ENCODE assay signal across 22 cellular contexts in the genomic region with DNA sequence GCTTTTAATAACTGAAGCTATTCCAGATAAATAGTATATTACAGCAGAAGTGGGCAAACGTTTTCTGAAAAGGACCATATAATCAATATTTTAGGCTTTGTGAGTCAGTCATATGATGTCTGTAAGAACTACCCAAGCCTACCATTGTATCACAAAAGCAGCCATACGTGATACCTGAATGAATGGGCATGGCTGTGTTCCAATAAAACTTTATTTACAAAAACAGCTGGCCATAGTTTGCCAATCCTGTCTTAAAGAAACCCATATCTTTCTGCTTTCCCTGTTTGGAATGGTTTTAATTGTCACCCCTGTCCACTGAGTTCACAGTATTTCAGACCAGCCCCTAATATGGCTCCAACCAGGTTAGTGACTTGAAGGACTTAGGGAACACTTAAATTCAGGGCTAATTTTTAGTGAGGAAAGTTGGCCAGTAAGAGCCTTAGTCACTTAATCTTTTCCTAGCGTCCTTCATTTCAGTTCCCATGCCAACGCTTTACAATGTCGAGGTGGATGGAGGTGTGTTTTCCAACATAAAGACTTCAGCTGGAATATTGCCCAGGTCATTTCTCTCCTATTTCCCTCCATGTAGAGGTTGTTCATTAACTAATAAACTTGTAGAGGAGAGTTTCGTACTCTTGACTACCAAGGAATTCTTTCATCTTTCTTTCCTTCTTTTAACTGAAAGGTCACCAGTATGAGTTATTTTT.
DNase-seq lines count a peak whose midpoint lies in the region; ATAC-seq, FAIRE-seq and TF ChIP-seq lines count a peak whose summit lies in the region.
"Had no signal": no experiment of that assay in that cellular context is flagged by ENCODE, and none has a peak within 500 bp of the region (broad histone marks: within the 10 kb centered on the region; RNA-seq: fewer than 3 reads in every experiment).

No MANE protein-coding gene starts in this region.

- no peaks in the 10 kb centered on the region for H3K9me2 ChIP-seq in MM.1S (replicated peaks; ENCODE audit: insufficient read depth, low read length)
- H3K9me2 ChIP-seq: SK-N-SH had no signal

- no peaks in the 10 kb centered on the region for H3K36me3 Mint-ChIP-seq in CD8-positive, alpha-beta memory T cell

- no peak overlapping the region for H3K27ac ChIP-seq in GM12878 (ENCODE audit: control insufficient read depth, insufficient read depth)
- H3K27ac ChIP-seq in transverse colon, result peak overlapping the region in 3 of 4 donors; percentile 30 to 83 (median 49)
- H3K27ac ChIP-seq in MM.1S (ENCODE audit: low read length), result no peak overlapping the region
- H3K27ac ChIP-seq in CD8-positive, alpha-beta memory T cell (ENCODE audit: low read depth, low read length), result no peak overlapping the region
- H3K27ac ChIP-seq: prostate gland, tibial artery had no signal

- no peak overlapping the region for H2AFZ ChIP-seq in GM12878 (ENCODE audit: control insufficient read depth, low read depth, low read length)
- no peak overlapping the region for H2AFZ ChIP-seq in MM.1S (ENCODE audit: low read length)

- ATAC-seq in GM12878 (no peak), HG02885 (IDR thresholded peaks at IDR 0.05; ENCODE audit: poor library complexity, unreplicated experiment) (no peak)
- ATAC-seq: activated CD4-positive, alpha-beta T cell treated with anti-CD3 and anti-CD28 coated beads for 36 hours; HCT116; stimulated activated naive CD8-positive, alpha-beta T cell treated with anti-CD3 and anti-CD28 coated beads, Interleukin-15, amount 100 ng/mL, for 72 hours had no signal

- no peak overlapping the region for H3K4me3 Mint-ChIP-seq in CD8-positive, alpha-beta memory T cell
- H3K4me3 Mint-ChIP-seq: activated CD4-positive, alpha-beta T cell treated with anti-CD3 and anti-CD28 coated beads for 36 hours; B cell; IgD-negative memory B cell; stimulated activated naive CD8-positive, alpha-beta T cell treated with anti-CD3 and anti-CD28 coated beads, Interleukin-15, amount 100 ng/mL, for 72 hours had no signal

- POLR2A ChIA-PET in GM12878 (lab: Charles Lee), result interaction anchor here (1.1 to 1.6 kb wide), 2 partner anchors 10 to 42 kb away, joined by 3 read pairs; no protein-coding TSS in a partner anchor
- POLR2A ChIA-PET in CD8-positive, alpha-beta memory T cell (lab: Charles Lee), result no interaction called here

- SMC1A ChIA-PET in GM12878 (lab: Charles Lee; ENCODE audit: uncharacterized antibody, unreplicated experiment), result interaction anchor here (0.9 to 1.2 kb wide), 5 partner anchors 14 to 291 kb away, joined by 3 to 6 read pairs (median 4); no protein-coding TSS in a partner anchor

- 55% methylated on average over 6 of the region's 6 CpGs for WGBS in GM12878 (ENCODE audit: insufficient coverage, insufficient replicate concordance, low lambda C conversion rate, missing lambda C conversion rate)
- 44 to 51% methylated on average over 5 to 6 of the region's 6 CpGs for WGBS in transverse colon (ENCODE audit: low coverage in 1 of 2), 2 donors

- H3K9ac ChIP-seq in GM12878 (ENCODE audit: control insufficient read depth, insufficient read depth, low read length) (no peak overlapping the region), MM.1S (ENCODE audit: low read length) (no peak overlapping the region)
- H3K9ac ChIP-seq: SK-N-SH had no signal

- BruUV-seq in GM12878 (replicated peaks; lab: Mats Ljungman, UMichigan), result no TSS peak

- TF ChIP-seq POLR2A in GM12878 (IDR thresholded peaks at IDR 0.05; ENCODE audit: low read depth, low read length), result no peak
- no peak for TF ChIP-seq POLR2A in transverse colon (IDR thresholded peaks at IDR 0.05)

- H3K79me2 ChIP-seq in GM12878 (ENCODE audit: control insufficient read depth, insufficient read depth, low read length), result no peaks in the 10 kb centered on the region
- no peaks in the 10 kb centered on the region for H3K79me2 ChIP-seq in MM.1S (ENCODE audit: low read length)

- TF ChIP-seq CTCF in GM12878 (IDR thresholded peaks at IDR 0.05 in 2 of 3, conservative IDR thresholded peaks at IDR 0.05 in 1 of 3; ENCODE audit: control insufficient read depth in 2 of 3, extremely low read depth in 1 of 3, insufficient read depth in 1 of 3, low read depth in 3 of 3, low read length in 3 of 3) (no peak), transverse colon (IDR thresholded peaks at IDR 0.05) (no peak), MM.1S (IDR thresholded peaks at IDR 0.05; ENCODE audit: low read length) (no peak)

- H4K20me1 ChIP-seq in GM12878 (ENCODE audit: control insufficient read depth, insufficient read depth), result no peaks in the 10 kb centered on the region
- H4K20me1 ChIP-seq in MM.1S (ENCODE audit: insufficient read depth, low read length), result no peaks in the 10 kb centered on the region

- peaks cover 0 to 5% of the 10 kb centered on the region in 2 donors for H3K27me3 Mint-ChIP-seq in CD8-positive, alpha-beta memory T cell
- H3K27me3 Mint-ChIP-seq: IgD-negative memory B cell had no signal

- H3K27me3 ChIP-seq in GM12878 (replicated peaks in 1 of 2; ENCODE audit: control insufficient read depth in 2 of 2, insufficient read depth in 2 of 2, low read length in 1 of 2) (no peaks in the 10 kb centered on the region), transverse colon (no peaks in the 10 kb centered on the region), MM.1S (replicated peaks; ENCODE audit: insufficient read depth, low read length) (no peaks in the 10 kb centered on the region)
- H3K27me3 ChIP-seq in CD8-positive, alpha-beta memory T cell (ENCODE audit: insufficient read depth, low read length, poor library complexity, severe bottlenecking), result no peaks in the 10 kb centered on the region
- H3K27me3 ChIP-seq: tibial artery had no signal

- H3K27ac Mint-ChIP-seq in CD8-positive, alpha-beta memory T cell, result no peak overlapping the region
- H3K27ac Mint-ChIP-seq: activated CD4-positive, alpha-beta T cell treated with anti-CD3 and anti-CD28 coated beads for 36 hours; B cell; IgD-negative memory B cell; stimulated activated naive CD8-positive, alpha-beta T cell treated with anti-CD3 and anti-CD28 coated beads, Interleukin-15, amount 100 ng/mL, for 72 hours had no signal

- CTCF ChIA-PET in GM12878 (lab: Yijun Ruan, JAX), result interaction anchor here (0.6 to 1.9 kb wide), 6 partner anchors 9 to 477 kb away, joined by 3 to 7 read pairs (median 3); no protein-coding TSS in a partner anchor
- CTCF ChIA-PET in CD8-positive, alpha-beta memory T cell (lab: Charles Lee), result no interaction called here

- RAD21 ChIA-PET in GM12878 (lab: Charles Lee; ENCODE audit: unreplicated experiment), result interaction anchor here (0.9 kb wide), 2 partner anchors 9 to 104 kb away, joined by 3 read pairs; no protein-coding TSS in a partner anchor

- H3K4me2 ChIP-seq in GM12878 (ENCODE audit: control insufficient read depth, insufficient read depth) (no peak overlapping the region), MM.1S (ENCODE audit: low read depth, low read length) (no peak overlapping the region)
- H3K4me2 ChIP-seq: SK-N-SH had no signal

- intact Hi-C loops in GM12878 (cut with micrococcal nuclease; ENCODE audit: unreplicated experiment) (no loop called here), transverse colon (cut with DNase I; ENCODE audit: low total_unique reads) (no loop called here)

- DNase-seq in NCI-H2081 (lab: John Stamatoyannopoulos, UW) (peak; percentile 13 to 46), NCI-H2081 treated with DMSO at 0.1 percent for 48 hours (lab: John Stamatoyannopoulos, UW) (no peak), NCI-H1092 (lab: John Stamatoyannopoulos, UW) (peak; percentile 66), GM12878 (ENCODE audit: low read depth, low spot score) (no peak), transverse colon (peak; percentile 31), MM.1S (no peak)
- DNase-seq in CD8-positive, alpha-beta memory T cell, result no peak
- DNase-seq: activated CD4-positive, alpha-beta T cell treated with anti-CD3 and anti-CD28 coated beads for 36 hours; activated gamma-delta T cell; kidney; NCI-H146; RPMI8226; SK-N-SH; stimulated activated naive CD8-positive, alpha-beta T cell treated with anti-CD3 and anti-CD28 coated beads, Interleukin-15, amount 100 ng/mL, for 72 hours; T-helper 2 cell; tibial artery had no signal

- no peaks in the 10 kb centered on the region for H3K9me3 ChIP-seq in GM12878 (replicated peaks; ENCODE audit: control insufficient read depth, insufficient read depth, low read length)
- H3K9me3 ChIP-seq in transverse colon, result no peaks in the 10 kb centered on the region
- H3K9me3 ChIP-seq in MM.1S (replicated peaks; ENCODE audit: insufficient read depth, low read length), result no peaks in the 10 kb centered on the region
- no peaks in the 10 kb centered on the region for H3K9me3 ChIP-seq in CD8-positive, alpha-beta memory T cell (ENCODE audit: low read length)
- H3K9me3 ChIP-seq: prostate gland, SK-N-SH, tibial artery had no signal

- no peak for FAIRE-seq in GM12878 (lab: Jason Lieb, UNC)
- FAIRE-seq: kidney had no signal

- no peaks in the 10 kb centered on the region for H3F3A ChIP-seq in MM.1S (ENCODE audit: insufficient read depth, low read length)

- peaks cover 0 to 4% (median 0%) of the 10 kb centered on the region in 5 donors for H3K9me3 Mint-ChIP-seq in CD8-positive, alpha-beta memory T cell
- H3K9me3 Mint-ChIP-seq: stimulated activated naive CD8-positive, alpha-beta T cell treated with anti-CD3 and anti-CD28 coated beads, Interleukin-15, amount 100 ng/mL, for 72 hours had no signal

- TF ChIP-seq EP300 in GM12878 (IDR thresholded peaks at IDR 0.05; ENCODE audit: borderline replicate concordance in 1 of 2, control insufficient read depth in 1 of 2, low read depth in 2 of 2, low read length in 2 of 2) (no peak), transverse colon (IDR thresholded peaks at IDR 0.05; ENCODE audit: low read depth) (no peak)

- no peak for TF ChIP-seq RAD21 in GM12878 (IDR thresholded peaks at IDR 0.05; ENCODE audit: insufficient read depth, low read depth, low read length)

- H3K36me3 ChIP-seq in GM12878 (ENCODE audit: control insufficient read depth in 2 of 2, insufficient read depth in 2 of 2, low read length in 1 of 2) (no peaks in the 10 kb centered on the region), transverse colon (no peaks in the 10 kb centered on the region), MM.1S (replicated peaks; ENCODE audit: insufficient read depth, low read length) (no peaks in the 10 kb centered on the region)
- H3K36me3 ChIP-seq in CD8-positive, alpha-beta memory T cell (ENCODE audit: insufficient read depth, low read length), result no peaks in the 10 kb centered on the region
- H3K36me3 ChIP-seq: prostate gland, tibial artery had no signal

- in situ Hi-C loops in GM12878 (cut with MboI), result no loop called here
- in situ Hi-C loops in transverse colon (cut with MboI; ENCODE audit: low pct_ligation_motif_present in 1 of 4, low pct_unique_long_range_greater_than_20kb in 1 of 4, low sequenced_read_pairs in 3 of 4), result no loop called here

- H3K4me1 ChIP-seq in GM12878 (ENCODE audit: control insufficient read depth, insufficient read depth, low read length) (no peaks in the 10 kb centered on the region), transverse colon (peaks cover 0 to 33% (median 8%) of the 10 kb centered on the region in 4 donors), MM.1S (ENCODE audit: low read length) (no peaks in the 10 kb centered on the region)
- H3K4me1 ChIP-seq in CD8-positive, alpha-beta memory T cell (ENCODE audit: insufficient read depth, low read length), result no peaks in the 10 kb centered on the region
- H3K4me1 ChIP-seq: prostate gland had no signal

- no peaks in the 10 kb centered on the region for H3K4me1 Mint-ChIP-seq in CD8-positive, alpha-beta memory T cell
- H3K4me1 Mint-ChIP-seq: activated CD4-positive, alpha-beta T cell treated with anti-CD3 and anti-CD28 coated beads for 36 hours; B cell; stimulated activated naive CD8-positive, alpha-beta T cell treated with anti-CD3 and anti-CD28 coated beads, Interleukin-15, amount 100 ng/mL, for 72 hours had no signal

- H3K4me3 ChIP-seq in GM12878 (no peak overlapping the region), transverse colon (no peak overlapping the region), MM.1S (ENCODE audit: low read length) (no peak overlapping the region)
- no peak overlapping the region for H3K4me3 ChIP-seq in CD8-positive, alpha-beta memory T cell (ENCODE audit: low read length)
- H3K4me3 ChIP-seq: lung, prostate gland, tibial artery had no signal

Comparison
In these comparisons a context has a peak if more than half of its experiments do, and no peak if none do; other contexts are left out.
1. DNase-seq: peak in NCI-H2081 (2 of 2), NCI-H1092 (single experiment) and transverse colon (single experiment); none in NCI-H2081 treated with DMSO at 0.1 percent for 48 hours (single experiment), GM12878 (single experiment), MM.1S (single experiment) and CD8-positive, alpha-beta memory T cell (0 of 5).
2. H3K27ac ChIP-seq: peak in transverse colon (3 of 4); none in GM12878 (single experiment), MM.1S (single experiment) and CD8-positive, alpha-beta memory T cell (single experiment).